ENCODE assay signal across 8 cellular contexts in the genomic region with DNA sequence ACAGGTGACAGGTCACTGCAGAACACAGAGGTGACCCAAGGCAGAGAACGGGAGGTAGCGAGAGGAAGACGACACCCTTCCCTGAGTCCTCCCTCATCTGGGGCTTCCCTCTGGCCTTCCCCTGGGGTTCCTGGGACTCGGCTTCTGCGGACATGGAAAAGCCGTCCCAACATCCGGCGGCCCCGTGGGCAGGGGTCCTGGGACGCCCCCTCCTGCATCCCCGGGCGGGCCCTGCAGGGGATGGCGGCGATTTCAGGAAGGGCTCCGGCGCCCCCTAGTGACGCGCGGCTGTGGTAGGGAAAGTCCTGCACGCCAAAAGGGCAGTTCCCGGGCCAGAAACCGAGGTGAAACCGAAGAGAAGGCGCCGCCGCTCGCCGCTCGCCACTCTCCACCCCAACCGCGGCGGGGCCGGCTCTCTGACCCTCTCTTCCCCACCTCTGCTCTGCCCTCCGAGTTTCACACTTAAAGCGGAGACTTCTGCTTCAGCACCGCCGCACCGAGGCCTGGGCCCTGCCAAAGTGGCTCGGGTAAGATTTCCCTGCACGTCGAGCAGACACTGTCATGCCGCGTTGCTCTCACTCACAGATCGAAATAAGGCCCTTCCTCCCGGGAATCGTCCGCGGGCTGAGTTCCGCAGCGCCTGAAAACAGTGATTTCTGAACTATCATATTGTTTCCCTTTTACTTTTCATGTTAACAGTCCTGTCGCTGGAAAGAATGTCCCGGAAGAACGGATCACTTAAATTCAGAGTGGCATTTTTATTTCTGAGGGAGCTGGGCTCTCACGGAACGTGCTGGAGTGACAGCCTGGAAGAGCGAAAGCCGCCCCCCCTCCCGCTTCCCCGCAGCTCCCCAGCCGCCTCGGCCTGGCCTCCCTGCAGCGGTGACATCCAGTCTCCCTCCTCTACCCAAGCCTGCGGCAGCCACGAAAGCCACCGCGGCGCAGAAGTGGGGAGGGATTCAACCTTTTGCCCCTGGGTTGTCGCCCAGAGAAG.
DNase-seq lines count a peak whose midpoint lies in the region; ATAC-seq and TF ChIP-seq lines count a peak whose summit lies in the region.

No MANE protein-coding gene starts in this region.

- peak in 6 of 7 experiments; percentile 31 to 74 (median 61) for DNase-seq in CD8-positive, alpha-beta T cell
- DNase-seq in Panc1 (ENCODE audit: low read depth, low spot score) = no peak
- DNase-seq in activated T-helper 9 cell treated with anti-CD3 and anti-CD28 coated beads, Interleukin-2, amount 50 U/mL, for 16 hours (ENCODE audit: low read depth) = peak; percentile 33
- peak; percentile 14 for DNase-seq in fibroblast of the conjunctiva (ENCODE audit: low read depth)
- peak; percentile 95 for DNase-seq in nephron progenitor cell
- peak; percentile 66 to 72 for DNase-seq in stimulated activated naive CD8-positive, alpha-beta T cell treated with anti-CD3 and anti-CD28 coated beads, Interleukin-15, amount 100 ng/mL, for 72 hours

- in situ Hi-C loops in Panc1 (cut with HindIII; ENCODE audit: low pct_unique_long_range_greater_than_20kb, low sequenced_read_pairs) = no loop called here

- intact Hi-C loops in CD8-positive, alpha-beta T cell (cut with DNase I, micrococcal nuclease) = loop anchor here (5.0 kb wide), 2 partner anchors 121 to 329 kb away; no protein-coding TSS in a partner anchor
- intact Hi-C loops in Panc1 (cut with micrococcal nuclease; ENCODE audit: unreplicated experiment) = no loop called here

- H3K4me1 Mint-ChIP-seq in CD8-positive, alpha-beta T cell (ENCODE audit: low read depth) = peaks cover 15% of the 10 kb centered on the region
- H3K4me1 Mint-ChIP-seq in nephron progenitor cell = peaks cover 55% of the 10 kb centered on the region
- H3K4me1 Mint-ChIP-seq in stimulated activated naive CD8-positive, alpha-beta T cell treated with anti-CD3 and anti-CD28 coated beads, Interleukin-15, amount 100 ng/mL, for 72 hours = peaks cover 7% of the 10 kb centered on the region

- no peaks in the 10 kb centered on the region for H3K27me3 ChIP-seq in CD8-positive, alpha-beta T cell (ENCODE audit: insufficient read depth, low read length)
- H3K27me3 ChIP-seq in Panc1 (ENCODE audit: control insufficient read depth, insufficient read depth, low read length) = no peaks in the 10 kb centered on the region

- POLR2A ChIA-PET in CD8-positive, alpha-beta T cell (lab: Charles Lee) = no interaction called here
- POLR2A ChIA-PET in Panc1 (lab: Charles Lee) = no interaction called here

- no peaks in the 10 kb centered on the region for H3K9me3 ChIP-seq in CD8-positive, alpha-beta T cell (ENCODE audit: low read length)
- no peaks in the 10 kb centered on the region; the same call in 1 of the 2 replicates for H3K9me3 ChIP-seq in Panc1 (ENCODE audit: control insufficient read depth, insufficient read depth, low read depth, low read length)

- H3K4me3 Mint-ChIP-seq in CD8-positive, alpha-beta T cell = peak overlapping the region; percentile 70
- H3K4me3 Mint-ChIP-seq in nephron progenitor cell = peak overlapping the region; percentile 90
- peak overlapping the region; percentile 80 to 81 for H3K4me3 Mint-ChIP-seq in stimulated activated naive CD8-positive, alpha-beta T cell treated with anti-CD3 and anti-CD28 coated beads, Interleukin-15, amount 100 ng/mL, for 72 hours

- no peak overlapping the region for H3K27ac Mint-ChIP-seq in CD8-positive, alpha-beta T cell
- H3K27ac Mint-ChIP-seq in nephron progenitor cell = peak overlapping the region; percentile 83
- peak overlapping the region in 1 of 2 donors; percentile 64 for H3K27ac Mint-ChIP-seq in stimulated activated naive CD8-positive, alpha-beta T cell treated with anti-CD3 and anti-CD28 coated beads, Interleukin-15, amount 100 ng/mL, for 72 hours

- no TSS peak for BruUV-seq in Panc1 (replicated peaks; lab: Mats Ljungman, UMichigan)

- ATAC-seq in CD8-positive, alpha-beta T cell = peak; percentile 43
- ATAC-seq in GM19351 (IDR thresholded peaks at IDR 0.05; ENCODE audit: unreplicated experiment) (peak; percentile 55), HG03442 (IDR thresholded peaks at IDR 0.05; ENCODE audit: unreplicated experiment) (peak; percentile 63), Panc1 (peak; percentile 98)
- peak; percentile 32 for ATAC-seq in stimulated activated naive CD8-positive, alpha-beta T cell treated with anti-CD3 and anti-CD28 coated beads, Interleukin-15, amount 100 ng/mL, for 72 hours

- CTCF ChIA-PET in CD8-positive, alpha-beta T cell (lab: Charles Lee) = no interaction called here
- CTCF ChIA-PET in Panc1 (lab: Charles Lee) = interaction anchor here (0.6 kb wide), 6 partner anchors 119 to 1801 kb away, joined by 3 to 5 read pairs (median 4); no protein-coding TSS in a partner anchor

- no peak overlapping the region for H3K27ac ChIP-seq in CD8-positive, alpha-beta T cell (ENCODE audit: low read depth, low read length)
- H3K27ac ChIP-seq in Panc1 (ENCODE audit: low read length) = no peak overlapping the region

- H3K4me1 ChIP-seq in CD8-positive, alpha-beta T cell (ENCODE audit: insufficient read depth, low read length) = peaks cover 21% of the 10 kb centered on the region
- H3K4me1 ChIP-seq in Panc1 (ENCODE audit: control insufficient read depth, insufficient read depth, low read length) = no peaks in the 10 kb centered on the region

- TF ChIP-seq CTCF in CD8-positive, alpha-beta T cell (IDR thresholded peaks at IDR 0.05) = peak; percentile 56
- TF ChIP-seq CTCF in Panc1 (IDR thresholded peaks at IDR 0.05) = peak; percentile 92
- TF ChIP-seq CTCF in nephron progenitor cell (IDR thresholded peaks at IDR 0.05) = peak; percentile 94

- H3K36me3 ChIP-seq in CD8-positive, alpha-beta T cell (ENCODE audit: insufficient read depth, low read length) = no peaks in the 10 kb centered on the region
- H3K36me3 ChIP-seq in Panc1 (ENCODE audit: control insufficient read depth, insufficient read depth, low read length) = no peaks in the 10 kb centered on the region

- H3K9me3 Mint-ChIP-seq in CD8-positive, alpha-beta T cell = peaks cover 6% of the 10 kb centered on the region
- H3K9me3 Mint-ChIP-seq in nephron progenitor cell = no peaks in the 10 kb centered on the region
- H3K9me3 Mint-ChIP-seq in stimulated activated naive CD8-positive, alpha-beta T cell treated with anti-CD3 and anti-CD28 coated beads, Interleukin-15, amount 100 ng/mL, for 72 hours = no peaks in the 10 kb centered on the region

- peaks cover 8% of the 10 kb centered on the region for H3K27me3 Mint-ChIP-seq in CD8-positive, alpha-beta T cell (ENCODE audit: low read depth)
- H3K27me3 Mint-ChIP-seq in nephron progenitor cell (ENCODE audit: low read depth, poor library complexity) = peaks cover 2% of the 10 kb centered on the region
- H3K27me3 Mint-ChIP-seq in stimulated activated naive CD8-positive, alpha-beta T cell treated with anti-CD3 and anti-CD28 coated beads, Interleukin-15, amount 100 ng/mL, for 72 hours = peaks cover 21% of the 10 kb centered on the region

- H3K36me3 Mint-ChIP-seq in CD8-positive, alpha-beta T cell = no peaks in the 10 kb centered on the region
- H3K36me3 Mint-ChIP-seq in nephron progenitor cell (ENCODE audit: low read depth) = peaks cover 6% of the 10 kb centered on the region

- peak overlapping the region; percentile 36 for H3K4me3 ChIP-seq in CD8-positive, alpha-beta T cell (ENCODE audit: low read depth, low read length)
- H3K4me3 ChIP-seq in Panc1 (ENCODE audit: low read depth in 2 of 2, low read length in 2 of 2) = peak overlapping the region; percentile 17 to 39; a peak in 3 of 4 replicates

Comparison
In these comparisons a context has a peak if more than half of its experiments do, and no peak if none do; other contexts are left out.
1. ATAC-seq: peak in every context shown above with its lines; median percentile 98 in Panc1; 63 in HG03442; 55 in GM19351; 43 in CD8-positive, alpha-beta T cell; 32 in stimulated activated naive CD8-positive, alpha-beta T cell treated with anti-CD3 and anti-CD28 coated beads, Interleukin-15, amount 100 ng/mL, for 72 hours.